Comparison of ENCODE assay signal across 21 cellular contexts in the genomic region with DNA sequence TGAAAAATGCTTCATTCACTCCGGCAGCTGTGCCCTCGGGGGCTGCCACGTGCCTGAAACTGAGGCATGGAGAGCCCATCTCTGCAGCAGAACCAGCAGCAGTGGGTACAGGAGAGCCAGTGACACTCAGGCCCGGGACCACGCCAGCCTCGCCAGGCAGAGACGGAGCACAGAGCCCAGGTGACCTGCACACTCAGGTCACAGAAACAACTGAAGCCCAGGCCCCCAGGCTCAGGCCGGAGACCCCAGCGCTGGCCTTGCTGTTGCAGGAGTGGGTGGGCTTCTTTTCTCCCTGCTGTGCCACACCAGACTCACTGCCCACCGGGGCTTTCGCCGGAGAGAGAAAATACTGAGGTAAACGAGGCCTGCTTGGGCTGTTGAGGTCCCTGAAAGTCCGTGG.
"Had no signal": no experiment of that assay in that cellular context is flagged by ENCODE, and none has a peak within 500 bp of the region (broad histone marks: within the 10 kb centered on the region; RNA-seq: fewer than 3 reads in every experiment).

No MANE protein-coding gene starts in this region.

- DNase-seq: KBM-7; MG63; NCI-H1092; NCI-H1105 treated with DMSO at 0.1 percent for 48 hours; NCI-H1417 treated with DMSO at 0.1 percent for 48 hours; NCI-H146; NCI-H1694 treated with DMSO at 0.1 percent for 48 hours; NCI-H1930; NCI-H2081; NCI-H2107; NCI-H226; NCI-H446; NCI-H510A; NCI-H524 treated with DMSO at 0.1 percent for 48 hours; NCI-H69; NCI-H774; NK-92 treated with Interleukin-12 subunit alpha and Interleukin-12 subunit beta, amount 100 ng/mL, for 24 hours; PC-3; SHP77; SK-N-SH had no signal

- H3K4me2 ChIP-seq: SK-N-SH had no signal

- H3K27me3 ChIP-seq: MG63 had no signal

- H3K4me3 ChIP-seq: MG63 had no signal

- H3K9me3 ChIP-seq: MG63, SK-N-SH had no signal

- H3K27ac ChIP-seq: RWPE1 had no signal

- H3K9ac ChIP-seq: SK-N-SH had no signal

- H3K36me3 ChIP-seq: MG63 had no signal
